ENCODE assay signal across 1 cellular context in genomic region chr17:47846741-47847340, GRCh38.
TF ChIP-seq lines count a peak whose summit lies in the region.

No MANE protein-coding gene starts in this region.

TF ChIP-seq in H1, 55 proteins besides CTCF, POLR2A, EP300 and RAD21:
- TF ChIP-seq JUND (IDR thresholded peaks at IDR 0.05; ENCODE audit: low read length) (no peak), CTBP2 (IDR thresholded peaks at IDR 0.05; ENCODE audit: borderline replicate concordance, insufficient read depth, insufficient read length, low read length) (no peak), ZNF274 (IDR thresholded peaks at IDR 0.05; ENCODE audit: borderline replicate concordance, extremely low read depth, low read length) (no peak), ATF3 (IDR thresholded peaks at IDR 0.05; ENCODE audit: insufficient read depth, low read depth, low read length) (no peak), TBP (IDR thresholded peaks at IDR 0.05; ENCODE audit: low read depth, low read length) (no peak), KDM5A (IDR thresholded peaks at IDR 0.05; ENCODE audit: low read length) (no peak), RFX5 (IDR thresholded peaks at IDR 0.05; ENCODE audit: borderline replicate concordance, low read depth, low read length) (no peak), NRF1 (IDR thresholded peaks at IDR 0.05; ENCODE audit: low read depth, low read length) (no peak), SIX5 (IDR thresholded peaks at IDR 0.05; ENCODE audit: low read depth, low read length) (no peak), HDAC6 (IDR thresholded peaks at IDR 0.05; ENCODE audit: low read depth, low read length) (no peak), RNF2 (IDR thresholded peaks at IDR 0.05; ENCODE audit: borderline replicate concordance, low read depth, low read length, missing control alignments, poor library complexity, severe bottlenecking) (no peak), NANOG (IDR thresholded peaks at IDR 0.05; ENCODE audit: insufficient read depth, low read depth, low read length, poor library complexity, severe bottlenecking) (no peak), CHD2 (IDR thresholded peaks at IDR 0.05; ENCODE audit: low read length) (no peak), BACH1 (IDR thresholded peaks at IDR 0.05; ENCODE audit: low read length) (no peak), SRF (IDR thresholded peaks at IDR 0.05; ENCODE audit: low read depth, low read length) (no peak), CREB1 (IDR thresholded peaks at IDR 0.05) (no peak), CBX5 (IDR thresholded peaks at IDR 0.05; ENCODE audit: low read depth, low read length) (no peak), ASH2L (IDR thresholded peaks at IDR 0.05; ENCODE audit: low read length) (no peak), EGR1 (IDR thresholded peaks at IDR 0.05; ENCODE audit: borderline replicate concordance, low read depth, low read length) (no peak)
